1 cellular context compared by ENCODE assay signal in the genomic region with DNA sequence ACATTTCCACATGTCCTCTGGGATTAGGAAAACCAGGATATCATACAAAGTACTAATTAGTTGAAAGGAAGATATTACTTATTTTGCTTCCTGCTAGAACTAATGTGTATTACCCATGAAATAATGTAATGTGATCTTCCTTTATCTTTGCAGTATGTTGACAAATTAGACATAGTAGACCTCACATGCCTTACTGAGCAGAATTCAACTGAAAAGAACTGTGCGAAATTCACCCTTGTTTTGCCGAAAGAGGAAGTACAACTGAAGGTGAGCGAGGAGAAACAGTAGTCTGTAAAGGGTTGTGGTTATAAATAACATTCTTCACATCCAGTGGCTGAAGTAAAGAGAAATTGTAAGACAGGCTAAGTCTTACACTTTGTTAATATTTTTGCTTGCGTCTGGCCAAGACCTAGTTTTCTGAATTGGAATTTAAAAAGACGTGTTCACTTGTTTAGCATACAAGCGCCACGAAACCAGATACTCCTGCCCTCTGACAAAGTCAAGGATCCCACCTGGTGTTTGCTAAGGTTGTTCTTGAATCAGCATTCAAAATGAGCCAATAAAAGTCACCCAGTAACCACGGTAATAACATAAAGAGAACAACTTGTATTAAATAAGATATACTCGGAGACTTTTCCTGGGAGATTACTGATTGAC.
TF ChIP-seq lines count a peak whose summit lies in the region.

No MANE protein-coding gene starts in this region.

TF ChIP-seq in GM23338, 12 proteins besides CTCF, POLR2A, EP300 and RAD21 (continued from another document):
- TF ChIP-seq, protein P1, sequence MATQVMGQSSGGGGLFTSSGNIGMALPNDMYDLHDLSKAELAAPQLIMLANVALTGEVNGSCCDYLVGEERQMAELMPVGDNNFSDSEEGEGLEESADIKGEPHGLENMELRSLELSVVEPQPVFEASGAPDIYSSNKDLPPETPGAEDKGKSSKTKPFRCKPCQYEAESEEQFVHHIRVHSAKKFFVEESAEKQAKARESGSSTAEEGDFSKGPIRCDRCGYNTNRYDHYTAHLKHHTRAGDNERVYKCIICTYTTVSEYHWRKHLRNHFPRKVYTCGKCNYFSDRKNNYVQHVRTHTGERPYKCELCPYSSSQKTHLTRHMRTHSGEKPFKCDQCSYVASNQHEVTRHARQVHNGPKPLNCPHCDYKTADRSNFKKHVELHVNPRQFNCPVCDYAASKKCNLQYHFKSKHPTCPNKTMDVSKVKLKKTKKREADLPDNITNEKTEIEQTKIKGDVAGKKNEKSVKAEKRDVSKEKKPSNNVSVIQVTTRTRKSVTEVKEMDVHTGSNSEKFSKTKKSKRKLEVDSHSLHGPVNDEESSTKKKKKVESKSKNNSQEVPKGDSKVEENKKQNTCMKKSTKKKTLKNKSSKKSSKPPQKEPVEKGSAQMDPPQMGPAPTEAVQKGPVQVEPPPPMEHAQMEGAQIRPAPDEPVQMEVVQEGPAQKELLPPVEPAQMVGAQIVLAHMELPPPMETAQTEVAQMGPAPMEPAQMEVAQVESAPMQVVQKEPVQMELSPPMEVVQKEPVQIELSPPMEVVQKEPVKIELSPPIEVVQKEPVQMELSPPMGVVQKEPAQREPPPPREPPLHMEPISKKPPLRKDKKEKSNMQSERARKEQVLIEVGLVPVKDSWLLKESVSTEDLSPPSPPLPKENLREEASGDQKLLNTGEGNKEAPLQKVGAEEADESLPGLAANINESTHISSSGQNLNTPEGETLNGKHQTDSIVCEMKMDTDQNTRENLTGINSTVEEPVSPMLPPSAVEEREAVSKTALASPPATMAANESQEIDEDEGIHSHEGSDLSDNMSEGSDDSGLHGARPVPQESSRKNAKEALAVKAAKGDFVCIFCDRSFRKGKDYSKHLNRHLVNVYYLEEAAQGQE (IDR thresholded peaks at IDR 0.05; ENCODE audit: unreplicated experiment) = no peak
- TF ChIP-seq POLR2AphosphoS5 (IDR thresholded peaks at IDR 0.05; ENCODE audit: low read depth) (no peak), EZH2 (IDR thresholded peaks at IDR 0.05; ENCODE audit: low read depth, unreplicated experiment) (no peak), ZNF114 (CRISPR knock-in tag; IDR thresholded peaks at IDR 0.05) (no peak)
- TF ChIP-seq, protein P2, sequence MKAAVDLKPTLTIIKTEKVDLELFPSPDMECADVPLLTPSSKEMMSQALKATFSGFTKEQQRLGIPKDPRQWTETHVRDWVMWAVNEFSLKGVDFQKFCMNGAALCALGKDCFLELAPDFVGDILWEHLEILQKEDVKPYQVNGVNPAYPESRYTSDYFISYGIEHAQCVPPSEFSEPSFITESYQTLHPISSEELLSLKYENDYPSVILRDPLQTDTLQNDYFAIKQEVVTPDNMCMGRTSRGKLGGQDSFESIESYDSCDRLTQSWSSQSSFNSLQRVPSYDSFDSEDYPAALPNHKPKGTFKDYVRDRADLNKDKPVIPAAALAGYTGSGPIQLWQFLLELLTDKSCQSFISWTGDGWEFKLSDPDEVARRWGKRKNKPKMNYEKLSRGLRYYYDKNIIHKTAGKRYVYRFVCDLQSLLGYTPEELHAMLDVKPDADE (IDR thresholded peaks at IDR 0.05) = no peak
